10 cellular contexts compared by ENCODE assay signal in the genomic region with DNA sequence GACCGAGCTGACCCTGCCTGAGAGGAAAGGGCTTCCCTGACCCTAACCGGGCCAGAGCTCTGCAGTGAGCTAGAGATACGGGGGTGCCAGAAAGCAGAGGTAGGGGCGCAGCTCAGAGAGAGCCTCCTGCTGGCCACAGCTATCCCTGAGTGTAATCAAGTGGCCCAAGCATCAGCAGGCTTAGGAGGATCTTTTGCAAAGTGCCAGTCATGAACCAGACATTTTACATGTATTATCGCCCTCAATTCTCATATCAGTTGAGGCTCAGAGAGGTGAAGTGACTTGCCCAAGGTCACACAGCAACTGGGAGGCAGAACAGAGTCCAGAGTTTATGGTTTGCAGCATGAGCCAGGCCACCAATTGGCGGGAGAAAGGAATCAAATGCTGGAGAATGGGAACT. TPM values are rescaled to one million over a fixed set of nuclear protein-coding genes. Genes with fewer than 3 reads are reported as not detected.
DNase-seq lines count a peak whose midpoint lies in the region; ATAC-seq and TF ChIP-seq lines count a peak whose summit lies in the region.
"Had no signal": no experiment of that assay in that cellular context is flagged by ENCODE, and none has a peak within 500 bp of the region (broad histone marks: within the 10 kb centered on the region; RNA-seq: fewer than 3 reads in every experiment).

No MANE protein-coding gene starts in this region.

- H3K9me3 ChIP-seq in T-helper 17 cell (ENCODE audit: control insufficient read depth, low read length, poor library complexity, severe bottlenecking) (no peaks in the 10 kb centered on the region), testis (no peaks in the 10 kb centered on the region)

- H3K27ac ChIP-seq in temporal lobe (ENCODE audit: low read depth, low read length) (peak overlapping the region; percentile 56), testis (no peak overlapping the region)
- H3K27ac ChIP-seq: VCaP had no signal

- no peak for TF ChIP-seq POLR2A in testis (IDR thresholded peaks at IDR 0.05)

- TF ChIP-seq CTCF in fibroblast of pulmonary artery (IDR thresholded peaks at IDR 0.05; ENCODE audit: low read length, missing control alignments) (peak; percentile 16), testis (IDR thresholded peaks at IDR 0.05) (no peak)

- intact Hi-C loops in testis (cut with DNase I; ENCODE audit: low total_unique reads), result no loop called here

- no peaks in the 10 kb centered on the region for H3K9me3 Mint-ChIP-seq in activated T-cell treated with anti-CD3 and anti-CD28 coated beads, Interleukin-2, amount 50 U/mL, for 4 hours
- H3K9me3 Mint-ChIP-seq in activated T-cell treated with anti-CD3 and anti-CD28 coated beads, Interleukin-2, amount 50 U/mL, for 72 hours, result no peaks in the 10 kb centered on the region

- H3K4me1 Mint-ChIP-seq in activated T-cell treated with anti-CD3 and anti-CD28 coated beads, Interleukin-2, amount 50 U/mL, for 4 hours (ENCODE audit: low read depth), result peaks cover 30% of the 10 kb centered on the region
- H3K4me1 Mint-ChIP-seq in activated T-cell treated with anti-CD3 and anti-CD28 coated beads, Interleukin-2, amount 50 U/mL, for 72 hours (ENCODE audit: low read depth), result peaks cover 33% of the 10 kb centered on the region
- H3K4me1 Mint-ChIP-seq in T-helper 17 cell, result peaks cover 10% of the 10 kb centered on the region

- H3K4me1 ChIP-seq in testis, result peaks cover 28% of the 10 kb centered on the region

- peaks cover 32% of the 10 kb centered on the region for H3K27me3 Mint-ChIP-seq in activated T-cell treated with anti-CD3 and anti-CD28 coated beads, Interleukin-2, amount 50 U/mL, for 4 hours (ENCODE audit: low read depth)
- H3K27me3 Mint-ChIP-seq in activated T-cell treated with anti-CD3 and anti-CD28 coated beads, Interleukin-2, amount 50 U/mL, for 72 hours (ENCODE audit: low read depth), result peaks cover 34% of the 10 kb centered on the region
- H3K27me3 Mint-ChIP-seq in T-helper 17 cell, result peaks cover 15% of the 10 kb centered on the region

- no peaks in the 10 kb centered on the region for H3K27me3 ChIP-seq in testis

- peak overlapping the region; percentile 52 for H3K4me3 Mint-ChIP-seq in activated T-cell treated with anti-CD3 and anti-CD28 coated beads, Interleukin-2, amount 50 U/mL, for 4 hours
- peak overlapping the region in 1 of 2 donors; percentile 50 for H3K4me3 Mint-ChIP-seq in activated T-cell treated with anti-CD3 and anti-CD28 coated beads, Interleukin-2, amount 50 U/mL, for 72 hours
- H3K4me3 Mint-ChIP-seq in T-helper 17 cell, result peak overlapping the region; percentile 39

- no peaks in the 10 kb centered on the region for H3K36me3 ChIP-seq in testis (ENCODE audit: low read depth, missing control alignments)

- H3K4me3 ChIP-seq in fibroblast of pulmonary artery (replicated peaks; ENCODE audit: low read depth, low read length) (no peak overlapping the region), testis (no peak overlapping the region)

- DNase-seq in activated T-cell treated with anti-CD3 and anti-CD28 coated beads, Interleukin-2, amount 50 U/mL, for 4 hours, result no peak
- DNase-seq in activated T-cell treated with anti-CD3 and anti-CD28 coated beads, Interleukin-2, amount 50 U/mL, for 72 hours, result no peak
- no peak for DNase-seq in T-helper 17 cell
- no peak for DNase-seq in fibroblast of pulmonary artery (ENCODE audit: low read depth)
- DNase-seq in testis, result no peak
- DNase-seq in DMS153 treated with DMSO at 0.1 percent for 48 hours (lab: John Stamatoyannopoulos, UW; ENCODE audit: unreplicated experiment), result no peak
- DNase-seq: RPMI8226 had no signal

- WGBS in testis, 2 donors, result 78 to 92% methylated on average over 6 of the region's 6 CpGs

- no peak for ATAC-seq in activated T-cell treated with anti-CD3 and anti-CD28 coated beads, Interleukin-2, amount 50 U/mL, for 4 hours
- no peak for ATAC-seq in activated T-cell treated with anti-CD3 and anti-CD28 coated beads, Interleukin-2, amount 50 U/mL, for 72 hours (replicated peaks in 1 of 2)
- ATAC-seq in T-helper 17 cell (no peak), GM18511 (IDR thresholded peaks at IDR 0.05; ENCODE audit: unreplicated experiment) (no peak)

- H3K36me3 Mint-ChIP-seq in activated T-cell treated with anti-CD3 and anti-CD28 coated beads, Interleukin-2, amount 50 U/mL, for 4 hours (ENCODE audit: insufficient read depth), result no peaks in the 10 kb centered on the region
- peaks cover 0 to 3% of the 10 kb centered on the region in 2 donors for H3K36me3 Mint-ChIP-seq in activated T-cell treated with anti-CD3 and anti-CD28 coated beads, Interleukin-2, amount 50 U/mL, for 72 hours (ENCODE audit: insufficient read depth in 2 of 2)
- peaks cover 6% of the 10 kb centered on the region for H3K36me3 Mint-ChIP-seq in T-helper 17 cell (ENCODE audit: low read depth)

- no peak overlapping the region for H3K27ac Mint-ChIP-seq in activated T-cell treated with anti-CD3 and anti-CD28 coated beads, Interleukin-2, amount 50 U/mL, for 72 hours
- H3K27ac Mint-ChIP-seq in T-helper 17 cell, result no peak overlapping the region

RNA-seq across cellular contexts. Expression of gene ID3, which starts 7.0 kb away (rescaled TPM):
- 10 to 100 TPM; 15.1 to 17.1 (median 15.1) TPM for total RNA-seq in activated T-cell treated with anti-CD3 and anti-CD28 coated beads, Interleukin-2, amount 50 U/mL, for 4 hours
- 10 to 100 TPM; 32.3 to 37.2 TPM for total RNA-seq in activated T-cell treated with anti-CD3 and anti-CD28 coated beads, Interleukin-2, amount 50 U/mL, for 72 hours
- total RNA-seq in T-helper 17 cell, result 10 to 100 TPM in 1 of 2 donors, 1 to 10 TPM in 1; 8.6 to 10.7 TPM
- total RNA-seq in temporal lobe, result 13.8 TPM
- 10 to 100 TPM; 27.2 to 34.5 TPM for total RNA-seq in testis
- 24.5 TPM for polyA plus RNA-seq in testis (ENCODE audit: insufficient read depth, low read depth, low replicate concordance)

RNA-seq across cellular contexts. Expression of gene E2F2, which starts 35.3 kb away (rescaled TPM):
- total RNA-seq in activated T-cell treated with anti-CD3 and anti-CD28 coated beads, Interleukin-2, amount 50 U/mL, for 4 hours, result 1 to 10 TPM; 5.5 to 9.3 (median 7.2) TPM
- total RNA-seq in activated T-cell treated with anti-CD3 and anti-CD28 coated beads, Interleukin-2, amount 50 U/mL, for 72 hours, result 10 to 100 TPM; 19.9 to 24.7 TPM
- total RNA-seq in T-helper 17 cell, result 1 to 10 TPM; 5.4 TPM
- 0.74 TPM for total RNA-seq in temporal lobe
- total RNA-seq in testis, result 1 to 10 TPM; 4.2 to 6.6 TPM
- 4.8 TPM for polyA plus RNA-seq in testis (ENCODE audit: insufficient read depth, low read depth, low replicate concordance)
